20 cellular contexts compared by ENCODE assay signal in genomic region chr3:52350981-52351761, GRCh38. TPM values are rescaled to one million over a fixed set of nuclear protein-coding genes. Genes with fewer than 3 reads are reported as not detected.
A peak's percentile ranks its signal among the peaks of the same experiment; 100 is the strongest.
DNase-seq lines count a peak whose midpoint lies in the region; ATAC-seq and TF ChIP-seq lines count a peak whose summit lies in the region.
"Had no signal": no experiment of that assay in that cellular context is flagged by ENCODE, and none has a peak within 500 bp of the region (broad histone marks: within the 10 kb centered on the region; RNA-seq: fewer than 3 reads in every experiment).

No MANE protein-coding gene starts in this region.

- no peak for TF ChIP-seq POLR2A in heart left ventricle (IDR thresholded peaks at IDR 0.05)

- H3K4me3 Mint-ChIP-seq in activated B cell treated with CpG ODN at 0.5 μM for 24 hours = no peak overlapping the region

- no peak overlapping the region for H2AFZ ChIP-seq in osteoblast (ENCODE audit: low read length)

- TF ChIP-seq CTCF in heart left ventricle (IDR thresholded peaks at IDR 0.05) = no peak
- TF ChIP-seq CTCF in activated B cell treated with CpG ODN at 0.5 μM for 24 hours (IDR thresholded peaks at IDR 0.05) = no peak
- no peak for TF ChIP-seq CTCF in osteoblast (IDR thresholded peaks at IDR 0.05; ENCODE audit: extremely low read depth, low read depth, low read length)
- no peak for TF ChIP-seq CTCF in foreskin keratinocyte (conservative IDR thresholded peaks at IDR 0.05)

- H3K27ac Mint-ChIP-seq in activated B cell treated with CpG ODN at 0.5 μM for 24 hours = no peak overlapping the region

- intact Hi-C loops in heart left ventricle (cut with DNase I) = no loop called here
- intact Hi-C loops in cardiac septum (cut with DNase I) = no loop called here
- intact Hi-C loops in activated B cell treated with CpG ODN at 0.5 μM for 24 hours (cut with micrococcal nuclease) = no loop called here

- H3K4me1 ChIP-seq in heart left ventricle (peaks cover 0 to 15% (median 5%) of the 10 kb centered on the region in 12 donors), osteoblast (ENCODE audit: insufficient read depth, low read length) (peaks cover 13% of the 10 kb centered on the region), foreskin keratinocyte (no peaks in the 10 kb centered on the region)

- DNase-seq in heart left ventricle (peak in 3 of 5 donors; percentile 9 to 25 (median 18)), cardiac septum (ENCODE audit: low spot score) (no peak), activated B cell treated with CpG ODN at 0.5 μM for 24 hours (no peak), osteoblast (ENCODE audit: insufficient read length, low spot score, missing footprints) (peak; percentile 86), NCI-H2171 treated with DMSO at 0.1 percent for 48 hours (lab: John Stamatoyannopoulos, UW) (no peak), foreskin keratinocyte (no peak), NCI-H226 (no peak)
- DNase-seq: 8988T, GDM1, H7, MG63, NCI-H1048, NCI-H1417 treated with DMSO at 0.1 percent for 48 hours, NCI-H2029, NCI-H524, NCI-H774, OCI-M1, SHP77 had no signal

- H3K36me3 ChIP-seq in heart left ventricle (peaks cover 0 to 67% (median 16%) of the 10 kb centered on the region in 9 donors), osteoblast (ENCODE audit: insufficient read depth, low read length) (no peaks in the 10 kb centered on the region)
- H3K36me3 ChIP-seq: MG63 had no signal

- peaks cover 6% of the 10 kb centered on the region for H4K20me1 ChIP-seq in osteoblast (ENCODE audit: insufficient read depth, low read length)

- CTCF ChIA-PET in activated B cell treated with CpG ODN at 0.5 μM for 24 hours (lab: Charles Lee) = no interaction called here

- H3K4me3 ChIP-seq in heart left ventricle = no peak overlapping the region
- H3K4me3 ChIP-seq in osteoblast (ENCODE audit: insufficient read depth, low read length) = no peak overlapping the region
- H3K4me3 ChIP-seq: MG63 had no signal

- no peaks in the 10 kb centered on the region for H3K27me3 Mint-ChIP-seq in activated B cell treated with CpG ODN at 0.5 μM for 24 hours

- WGBS in heart left ventricle, 4 donors = 87 to 96% (median 95%) methylated on average over 9 to 11 of the region's 11 CpGs

- H3K9me3 Mint-ChIP-seq in activated B cell treated with CpG ODN at 0.5 μM for 24 hours = no peaks in the 10 kb centered on the region

- H3K4me1 Mint-ChIP-seq in activated B cell treated with CpG ODN at 0.5 μM for 24 hours = no peaks in the 10 kb centered on the region

- ATAC-seq in heart left ventricle (no peak), activated B cell treated with CpG ODN at 0.5 μM for 24 hours (ENCODE audit: low read depth) (peak; percentile 57), GM18870 (IDR thresholded peaks at IDR 0.05; ENCODE audit: unreplicated experiment) (no peak), foreskin keratinocyte (no peak)

- H3K27me3 ChIP-seq in heart left ventricle (no peaks in the 10 kb centered on the region), osteoblast (ENCODE audit: insufficient read depth, low read length) (no peaks in the 10 kb centered on the region), foreskin keratinocyte (peaks cover 5% of the 10 kb centered on the region)
- H3K27me3 ChIP-seq: MG63 had no signal

- H3K9me3 ChIP-seq in heart left ventricle (no peaks in the 10 kb centered on the region), osteoblast (ENCODE audit: low read depth, low read length) (no peaks in the 10 kb centered on the region)
- H3K9me3 ChIP-seq: MG63 had no signal

- POLR2A ChIA-PET in activated B cell treated with CpG ODN at 0.5 μM for 24 hours (lab: Charles Lee) = no interaction called here

- H3K79me2 ChIP-seq in osteoblast (ENCODE audit: insufficient read depth, low read length) = no peaks in the 10 kb centered on the region

- peaks cover 59% of the 10 kb centered on the region for H3K36me3 Mint-ChIP-seq in activated B cell treated with CpG ODN at 0.5 μM for 24 hours (ENCODE audit: low read depth)

- no peak overlapping the region for H3K27ac ChIP-seq in heart left ventricle
- no peak overlapping the region for H3K27ac ChIP-seq in osteoblast (ENCODE audit: low read depth, low read length)
- H3K27ac ChIP-seq in foreskin keratinocyte = no peak overlapping the region
- H3K27ac ChIP-seq: C4-2B had no signal

- no peak overlapping the region for H3K4me2 ChIP-seq in osteoblast (ENCODE audit: insufficient read depth, low read length)

RNA-seq across cellular contexts. Expression of gene DNAH1, which starts 35.1 kb away (rescaled TPM):
- 1 to 10 TPM in 8 of 9 donors, under 1 TPM in 1; 0.95 to 6.6 (median 2.8) TPM for total RNA-seq in heart left ventricle
- 1 to 10 TPM; 1.2 to 3.8 TPM for polyA plus RNA-seq in heart left ventricle
- 4.2 TPM for total RNA-seq in cardiac septum
- total RNA-seq in activated B cell treated with CpG ODN at 0.5 μM for 24 hours = 22.8 and 25.8 TPM in 2 replicates
- 8.0 and 8.7 TPM in 2 replicates for total RNA-seq in osteoblast
- 0.37 and 0.53 TPM in 2 replicates for total RNA-seq in foreskin keratinocyte
- polyA plus RNA-seq in foreskin keratinocyte = 0.07 and 0.12 TPM in 2 replicates

RNA-seq across cellular contexts. Expression of gene BAP1, which starts 58.6 kb away (rescaled TPM):
- total RNA-seq in heart left ventricle (10 to 100 TPM; 50.0 to 75.9 (median 55.1) TPM), cardiac septum (53.0 TPM), activated B cell treated with CpG ODN at 0.5 μM for 24 hours (98.7 and 105 TPM in 2 replicates), osteoblast (65.4 and 72.4 TPM in 2 replicates), foreskin keratinocyte (126 and 128 TPM in 2 replicates)
- polyA plus RNA-seq in heart left ventricle (10 to 100 TPM; 40.3 to 78.9 TPM), foreskin keratinocyte (111 and 114 TPM in 2 replicates)

RNA-seq across cellular contexts. Expression of gene PHF7, which starts 59.3 kb away (rescaled TPM):
- 10 to 100 TPM; 10.8 to 27.6 (median 16.4) TPM for total RNA-seq in heart left ventricle
- 1 to 10 TPM; 4.0 to 4.2 TPM for polyA plus RNA-seq in heart left ventricle
- total RNA-seq in cardiac septum = 17.5 TPM
- total RNA-seq in activated B cell treated with CpG ODN at 0.5 μM for 24 hours = 6.4 and 7.5 TPM in 2 replicates
- total RNA-seq in osteoblast = 8.8 and 10.9 TPM in 2 replicates
- 8.2 and 8.6 TPM in 2 replicates for total RNA-seq in foreskin keratinocyte
- polyA plus RNA-seq in foreskin keratinocyte = 4.9 and 5.6 TPM in 2 replicates

Comparison
In these comparisons a context has a peak if more than half of its experiments do, and no peak if none do; other contexts are left out.
1. DNase-seq: peak in heart left ventricle (3 of 5) and osteoblast (single experiment); none in cardiac septum (single experiment), activated B cell treated with CpG ODN at 0.5 μM for 24 hours (single experiment), NCI-H2171 treated with DMSO at 0.1 percent for 48 hours (single experiment), foreskin keratinocyte (0 of 2) and NCI-H226 (single experiment).